ENCODE assay signal across 28 cellular contexts in the genomic region with DNA sequence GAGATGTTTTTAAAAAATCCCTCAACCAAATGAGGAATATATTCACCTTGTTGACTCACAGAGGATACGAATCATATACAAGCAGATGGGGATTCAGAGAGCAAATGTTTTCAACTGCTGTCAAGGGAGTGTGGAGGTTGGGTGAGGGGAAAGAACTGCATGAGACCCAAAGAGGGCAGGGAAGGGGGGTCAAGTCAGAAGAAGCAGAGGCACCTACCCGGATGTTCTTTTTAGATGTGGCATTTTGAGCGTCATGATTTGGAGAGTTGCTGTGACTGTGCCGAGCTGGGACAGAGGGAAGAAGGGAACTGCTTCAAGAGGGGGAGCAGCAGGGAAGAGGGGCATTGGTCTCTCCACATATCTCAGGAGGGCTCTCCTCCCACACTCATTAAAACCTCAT.
"Had no signal": no experiment of that assay in that cellular context is flagged by ENCODE, and none has a peak within 500 bp of the region (broad histone marks: within the 10 kb centered on the region; RNA-seq: fewer than 3 reads in every experiment).

No MANE protein-coding gene starts in this region.

- H3K4me1 Mint-ChIP-seq: nephron, neural crest cell had no signal

- DNase-seq: islet precursor cell; left cardiac atrium; lower lobe of right lung; mammary epithelial cell; mesenchymal stem cell; nucleus accumbens; pancreas; posterior cingulate gyrus; retina; right cardiac atrium; stimulated activated CD4-positive, alpha-beta T cell treated with anti-CD3 and anti-CD28 coated beads, Interleukin-12 subunit alpha, Interleukin-12 subunit beta, amount 100 ng/mL, for 4 hours; stimulated activated CD4-positive, alpha-beta T cell treated with anti-CD3 and anti-CD28 coated beads, Interleukin-15, amount 100 ng/mL, for 24 hours; stimulated activated CD4-positive, alpha-beta T cell treated with anti-CD3 and anti-CD28 coated beads, Interleukin-2, amount 100 ng/mL, for 24 hours; stimulated activated CD4-positive, alpha-beta T cell treated with anti-CD3 and anti-CD28 coated beads, Interleukin-4, amount 100 ng/mL, for 1 hour; stimulated activated naive B cell treated with anti-CD40 and anti-IgM and Interleukin-4, amounts not matched to agents 10 μg/mL and 1 μg/mL and 100 μg/mL, for 72 hours; stimulated activated naive CD8-positive, alpha-beta T cell treated with anti-CD3 and anti-CD28 coated beads, Interleukin-15, Interleukin-2, amounts not matched to agents 100 U/mL and 50 U/mL, for 24 hours; stomach; testis; thyroid gland; transverse colon; upper lobe of right lung had no signal

- ATAC-seq: left cardiac atrium; left lobe of liver; lower lobe of right lung; pancreas; right cardiac atrium; sciatic nerve; stimulated activated naive B cell treated with anti-CD40 and anti-IgM and Interleukin-4, amounts not matched to agents 10 μg/mL and 1 μg/mL and 100 μg/mL, for 72 hours; stimulated activated naive CD8-positive, alpha-beta T cell treated with anti-CD3 and anti-CD28 coated beads, Interleukin-15, Interleukin-2, amounts not matched to agents 100 U/mL and 50 U/mL, for 24 hours; upper lobe of right lung had no signal

- H3K4me3 ChIP-seq: lower lobe of right lung, pancreas, prostate gland, skin epidermis, stomach, thyroid gland, transverse colon, upper lobe of right lung had no signal

- H3K27ac Mint-ChIP-seq: nephron; stimulated activated naive B cell treated with anti-CD40 and anti-IgM and Interleukin-4, amounts not matched to agents 10 μg/mL and 1 μg/mL and 100 μg/mL, for 72 hours had no signal

- H3K4me3 Mint-ChIP-seq: nephron; neural crest cell; stimulated activated naive B cell treated with anti-CD40 and anti-IgM and Interleukin-4, amounts not matched to agents 10 μg/mL and 1 μg/mL and 100 μg/mL, for 72 hours had no signal

- H3K9me3 Mint-ChIP-seq: naive thymus-derived CD8-positive, alpha-beta T cell; nephron; neural crest cell; stimulated activated naive B cell treated with anti-CD40 and anti-IgM and Interleukin-4, amounts not matched to agents 10 μg/mL and 1 μg/mL and 100 μg/mL, for 72 hours had no signal
